ENCODE assay signal across 30 cellular contexts in genomic region chr19:36748431-36749275, GRCh38. TPM values are rescaled to one million over a fixed set of nuclear protein-coding genes. Genes with fewer than 3 reads are reported as not detected.
DNase-seq lines count a peak whose midpoint lies in the region; ATAC-seq, FAIRE-seq and TF ChIP-seq lines count a peak whose summit lies in the region.
"Had no signal": no experiment of that assay in that cellular context is flagged by ENCODE, and none has a peak within 500 bp of the region (broad histone marks: within the 10 kb centered on the region; RNA-seq: fewer than 3 reads in every experiment).

No MANE protein-coding gene starts in this region.

- H3K27me3 ChIP-seq in HUES64 (ENCODE audit: insufficient read depth, low read length) = no peaks in the 10 kb centered on the region
- H3K27me3 ChIP-seq in osteoblast (ENCODE audit: insufficient read depth, low read length) = no peaks in the 10 kb centered on the region
- H3K27me3 ChIP-seq: Peyer's patch, upper lobe of left lung had no signal

- peaks cover 92% of the 10 kb centered on the region for H3K36me3 ChIP-seq in HUES64 (ENCODE audit: insufficient read depth, low read length)
- peaks cover 47% of the 10 kb centered on the region for H3K36me3 ChIP-seq in osteoblast (ENCODE audit: insufficient read depth, low read length)

- no peak overlapping the region for H3K9ac ChIP-seq in HUES64 (ENCODE audit: low read depth, low read length)

- H2AFZ ChIP-seq in osteoblast (ENCODE audit: low read length) = no peak overlapping the region

- H3K9me3 ChIP-seq in HUES64 (ENCODE audit: insufficient read depth, low read depth, low read length) (peaks cover 95% of the 10 kb centered on the region), osteoblast (ENCODE audit: low read depth, low read length) (peaks cover 61% of the 10 kb centered on the region)

- TF ChIP-seq CTCF in D721Med (IDR thresholded peaks at IDR 0.05; ENCODE audit: insufficient read depth, missing control alignments) (no peak), endothelial cell (IDR thresholded peaks at IDR 0.05; ENCODE audit: unreplicated experiment) (no peak), osteoblast (IDR thresholded peaks at IDR 0.05; ENCODE audit: extremely low read depth, low read depth, low read length) (no peak)

- peaks cover 69% of the 10 kb centered on the region for H3K9me3 Mint-ChIP-seq in endothelial cell (ENCODE audit: unreplicated experiment)
- peaks cover 63% of the 10 kb centered on the region for H3K9me3 Mint-ChIP-seq in T-helper 2 cell treated with Interferon-gamma antibody and Interleukin-4, amounts not matched to agents 5 μg/mL and 100 μg/mL, for 36 hours

- H3K27ac Mint-ChIP-seq in endothelial cell (ENCODE audit: unreplicated experiment) = no peak overlapping the region
- H3K27ac Mint-ChIP-seq in T-helper 2 cell treated with Interferon-gamma antibody and Interleukin-4, amounts not matched to agents 5 μg/mL and 100 μg/mL, for 36 hours = no peak overlapping the region
- H3K27ac Mint-ChIP-seq: activated CD4-positive, alpha-beta memory T cell treated with anti-CD3 and anti-CD28 coated beads, Interleukin-2, amount 10 ng/mL, durations not matched to agents 7 days and 5 days; activated naive CD4-positive, alpha-beta T cell treated with anti-CD3 and anti-CD28 coated beads, Interleukin-2, amount 10 ng/mL, durations not matched to agents 7 days and 5 days; mesothelial cell of epicardium; naive thymus-derived CD8-positive, alpha-beta T cell had no signal

- no peaks in the 10 kb centered on the region for H4K20me1 ChIP-seq in osteoblast (ENCODE audit: insufficient read depth, low read length)

- FAIRE-seq in D721Med (lab: Jason Lieb, UNC) = peak; percentile 69

- H3K4me1 Mint-ChIP-seq in endothelial cell (ENCODE audit: unreplicated experiment) = no peaks in the 10 kb centered on the region
- H3K4me1 Mint-ChIP-seq in T-helper 2 cell treated with Interferon-gamma antibody and Interleukin-4, amounts not matched to agents 5 μg/mL and 100 μg/mL, for 36 hours (ENCODE audit: low read depth) = no peaks in the 10 kb centered on the region
- H3K4me1 Mint-ChIP-seq: activated CD4-positive, alpha-beta memory T cell treated with anti-CD3 and anti-CD28 coated beads, Interleukin-2, amount 10 ng/mL, durations not matched to agents 7 days and 5 days; activated naive CD4-positive, alpha-beta T cell treated with anti-CD3 and anti-CD28 coated beads, Interleukin-2, amount 10 ng/mL, durations not matched to agents 7 days and 5 days; mesothelial cell of epicardium; naive thymus-derived CD8-positive, alpha-beta T cell had no signal

- WGBS in HUES64 = 96% methylated on average over 8 of the region's 10 CpGs

- H3K79me2 ChIP-seq in osteoblast (ENCODE audit: insufficient read depth, low read length) = no peaks in the 10 kb centered on the region

- peak overlapping the region; percentile 86 for H3K4me3 Mint-ChIP-seq in endothelial cell (ENCODE audit: unreplicated experiment)
- H3K4me3 Mint-ChIP-seq in T-helper 2 cell treated with Interferon-gamma antibody and Interleukin-4, amounts not matched to agents 5 μg/mL and 100 μg/mL, for 36 hours = no peak overlapping the region
- H3K4me3 Mint-ChIP-seq: activated CD4-positive, alpha-beta memory T cell treated with anti-CD3 and anti-CD28 coated beads, Interleukin-2, amount 10 ng/mL, durations not matched to agents 7 days and 5 days; activated naive CD4-positive, alpha-beta T cell treated with anti-CD3 and anti-CD28 coated beads, Interleukin-2, amount 10 ng/mL, durations not matched to agents 7 days and 5 days; mesothelial cell of epicardium had no signal

- H3K4me3 ChIP-seq in HUES64 (ENCODE audit: low read length) (peak overlapping the region; percentile 25), osteoblast (ENCODE audit: insufficient read depth, low read length) (no peak overlapping the region)
- H3K4me3 ChIP-seq: left ventricle myocardium inferior, Peyer's patch, psoas muscle, upper lobe of left lung had no signal

- ATAC-seq in GM19467 (IDR thresholded peaks at IDR 0.05; ENCODE audit: unreplicated experiment) = no peak
- ATAC-seq: naive thymus-derived CD8-positive, alpha-beta T cell; psoas muscle had no signal

- H3K4me1 ChIP-seq in HUES64 (ENCODE audit: insufficient read depth, low read length) (no peaks in the 10 kb centered on the region), osteoblast (ENCODE audit: insufficient read depth, low read length) (no peaks in the 10 kb centered on the region)
- H3K4me1 ChIP-seq: left ventricle myocardium inferior, Peyer's patch, psoas muscle, upper lobe of left lung had no signal

- H3K36me3 Mint-ChIP-seq in endothelial cell (ENCODE audit: low read depth, unreplicated experiment) = peaks cover 91% of the 10 kb centered on the region
- peaks cover 76% of the 10 kb centered on the region for H3K36me3 Mint-ChIP-seq in T-helper 2 cell treated with Interferon-gamma antibody and Interleukin-4, amounts not matched to agents 5 μg/mL and 100 μg/mL, for 36 hours (ENCODE audit: low read depth)

- peaks cover 2% of the 10 kb centered on the region for H3K27me3 Mint-ChIP-seq in endothelial cell (ENCODE audit: unreplicated experiment)
- H3K27me3 Mint-ChIP-seq in T-helper 2 cell treated with Interferon-gamma antibody and Interleukin-4, amounts not matched to agents 5 μg/mL and 100 μg/mL, for 36 hours (ENCODE audit: low read depth) = no peaks in the 10 kb centered on the region
- H3K27me3 Mint-ChIP-seq: activated CD4-positive, alpha-beta memory T cell treated with anti-CD3 and anti-CD28 coated beads, Interleukin-2, amount 10 ng/mL, durations not matched to agents 7 days and 5 days; activated naive CD4-positive, alpha-beta T cell treated with anti-CD3 and anti-CD28 coated beads, Interleukin-2, amount 10 ng/mL, durations not matched to agents 7 days and 5 days; naive thymus-derived CD8-positive, alpha-beta T cell had no signal

- no peak for DNase-seq in D721Med (ENCODE audit: insufficient read length, low spot score)
- no peak for DNase-seq in endothelial cell (ENCODE audit: low spot score)
- DNase-seq in osteoblast (ENCODE audit: insufficient read length, low spot score, missing footprints) = peak; percentile 10
- DNase-seq in HCEC 1CT = no peak
- DNase-seq in AG08396 (ENCODE audit: low spot score) = no peak
- no peak for DNase-seq in T-helper 2 cell treated with Interferon-gamma antibody and Interleukin-4, amounts not matched to agents 5 μg/mL and 100 μg/mL, for 36 hours (ENCODE audit: low spot score)
- DNase-seq: activated CD4-positive, alpha-beta memory T cell treated with anti-CD3 and anti-CD28 coated beads, Interleukin-2, amount 10 ng/mL, durations not matched to agents 7 days and 5 days; activated CD4-positive, CD25-positive, alpha-beta regulatory T cell treated with anti-CD3 and anti-CD28 coated beads, Interleukin-2, amount 50 U/mL, for 72 hours; activated CD8-positive, alpha-beta memory T cell treated with anti-CD3 and anti-CD28 coated beads, Interleukin-2, amount 50 U/mL, for 48 hours; activated naive CD4-positive, alpha-beta T cell treated with anti-CD3 and anti-CD28 coated beads, Interleukin-2, amount 10 ng/mL, durations not matched to agents 7 days and 5 days; Caco-2; effector CD4-positive, alpha-beta T cell; GDM1; hippocampal formation; Karpas-422; left ventricle myocardium inferior; naive thymus-derived CD8-positive, alpha-beta T cell; NCI-H1417; NCI-H2081 treated with DMSO at 0.1 percent for 48 hours; NCI-H748 treated with DMSO at 0.1 percent for 48 hours; nucleus accumbens; Peyer's patch; psoas muscle; SHP77 treated with DMSO at 0.1 percent for 48 hours; stimulated activated CD4-positive, alpha-beta T cell treated with anti-CD3 and anti-CD28 coated beads, Interleukin-4, amount 100 ng/mL, for 4 hours; upper lobe of left lung had no signal

- no peak overlapping the region for H3K27ac ChIP-seq in HUES64 (ENCODE audit: low read depth, low read length)
- no peak overlapping the region for H3K27ac ChIP-seq in osteoblast (ENCODE audit: low read depth, low read length)
- H3K27ac ChIP-seq: epithelial cell of prostate, left ventricle myocardium inferior, Peyer's patch, psoas muscle, upper lobe of left lung had no signal

- no peak overlapping the region for H3K4me2 ChIP-seq in osteoblast (ENCODE audit: insufficient read depth, low read length)

RNA-seq across cellular contexts. Expression of gene ZNF850, which starts 24.0 kb away (rescaled TPM):
- polyA plus RNA-seq in HUES64 (2013, experiment 1 of 2) = 4.3 TPM
- polyA plus RNA-seq in HUES64 (2013, experiment 2 of 2) = 4.2 TPM
- total RNA-seq in endothelial cell (ENCODE audit: unreplicated experiment) (7.0 TPM), osteoblast (2.5 and 3.2 TPM in 2 replicates)
